In genomic region chr2:156254637-156255067, GRCh38 we compare ENCODE assay signal across 7 cellular contexts.
DNase-seq lines count a peak whose midpoint lies in the region; ATAC-seq and TF ChIP-seq lines count a peak whose summit lies in the region.
"Not testable (repeated sequence)": the region's sequence is repeated elsewhere in the genome, so short reads cannot be mapped to it uniquely, and the experiment has no call there.

No MANE protein-coding gene starts in this region.

- H3K9me3 ChIP-seq in HCT116 (ENCODE audit: control insufficient read depth in 1 of 2, insufficient read depth in 1 of 2, low read depth in 1 of 2, low read length in 2 of 2); prostate gland: not testable (repeated sequence)

- peaks cover 27% of the 10 kb centered on the region for H3K79me2 ChIP-seq in HCT116 (ENCODE audit: insufficient read depth, low read length)

- not testable (repeated sequence) for TF ChIP-seq RAD21 in HCT116 (IDR thresholded peaks at IDR 0.05; ENCODE audit: low read depth)

- not testable (repeated sequence) for H3K36me3 ChIP-seq in HCT116 (ENCODE audit: control insufficient read depth in 1 of 2, insufficient read depth in 2 of 2, low read length in 2 of 2); kidney epithelial cell (ENCODE audit: control insufficient read depth, insufficient read depth, low read length); prostate gland

- peak overlapping the region; percentile 65 for H3K9ac ChIP-seq in HCT116 (ENCODE audit: low read length)

- H3K4me2 ChIP-seq in HCT116 (ENCODE audit: low read length), result peak overlapping the region; percentile 75

- CTCF ChIA-PET in HCT116 (lab: Charles Lee), result not testable (repeated sequence)

- H3K4me1 ChIP-seq in HCT116 (ENCODE audit: control insufficient read depth in 1 of 2, insufficient read depth in 2 of 2, low read length in 2 of 2); prostate gland (replicated peaks): not testable (repeated sequence)

- H3K4me3 Mint-ChIP-seq in activated naive CD8-positive, alpha-beta T cell treated with anti-CD3 and anti-CD28 coated beads, Interleukin-2, amount 50 U/mL, for 24 hours, result peak overlapping the region; percentile 78

- WGBS in prostate gland, result 54% methylated on average over 26 of the region's 27 CpGs

- not testable (repeated sequence) for H3K4me1 Mint-ChIP-seq in activated naive CD8-positive, alpha-beta T cell treated with anti-CD3 and anti-CD28 coated beads, Interleukin-2, amount 50 U/mL, for 24 hours

- H2AFZ ChIP-seq in HCT116 (ENCODE audit: low read depth, low read length, poor library complexity, severe bottlenecking), result not testable (repeated sequence)

- H3K9me3 Mint-ChIP-seq in activated naive CD8-positive, alpha-beta T cell treated with anti-CD3 and anti-CD28 coated beads, Interleukin-2, amount 50 U/mL, for 24 hours, result not testable (repeated sequence)

- not testable (repeated sequence) for H3K36me3 Mint-ChIP-seq in activated naive CD8-positive, alpha-beta T cell treated with anti-CD3 and anti-CD28 coated beads, Interleukin-2, amount 50 U/mL, for 24 hours (ENCODE audit: low read depth)

- not testable (repeated sequence) for TF ChIP-seq CTCF in HCT116 (IDR thresholded peaks at IDR 0.05 in 2 of 3, conservative IDR thresholded peaks at IDR 0.05 in 1 of 3; ENCODE audit: borderline replicate concordance in 1 of 3, insufficient read depth in 1 of 3, low read depth in 2 of 3, low read length in 2 of 3); VCaP (conservative IDR thresholded peaks at IDR 0.05); epithelial cell of esophagus (IDR thresholded peaks at IDR 0.05; ENCODE audit: insufficient read depth, low read depth, low read length, missing control alignments); kidney epithelial cell (IDR thresholded peaks at IDR 0.05; ENCODE audit: insufficient read depth, low read length, poor library complexity, severe bottlenecking); prostate gland (IDR thresholded peaks at IDR 0.05)

- H3K27me3 ChIP-seq in HCT116 (ENCODE audit: insufficient read depth, low read length); kidney epithelial cell (ENCODE audit: control insufficient read depth, insufficient read depth, low read length); prostate gland (replicated peaks; ENCODE audit: insufficient read depth): not testable (repeated sequence)

- TF ChIP-seq POLR2A in HCT116 (IDR thresholded peaks at IDR 0.05; ENCODE audit: borderline replicate concordance, extremely low read depth, insufficient read depth, insufficient read length); prostate gland (IDR thresholded peaks at IDR 0.05): not testable (repeated sequence)

- POLR2A ChIA-PET in HCT116 (lab: Charles Lee), result not testable (repeated sequence)

- BruUV-seq in HCT116 (replicated peaks; lab: Mats Ljungman, UMichigan), result not testable (repeated sequence)

- DNase-seq in HCT116 (ENCODE audit: low read depth, low spot score); activated naive CD8-positive, alpha-beta T cell treated with anti-CD3 and anti-CD28 coated beads, Interleukin-2, amount 50 U/mL, for 24 hours; epithelial cell of esophagus (ENCODE audit: low read depth); kidney epithelial cell (ENCODE audit: low read depth); prostate gland (ENCODE audit: low spot score): not testable (repeated sequence)
- DNase-seq in NCI-H510A (lab: John Stamatoyannopoulos, UW), result peak; percentile 31

- RAD21 ChIA-PET in HCT116 (lab: Charles Lee; ENCODE audit: low non-redundant PET in 1 of 2, low total read pairs in 2 of 2, uncharacterized antibody in 2 of 2, unreplicated experiment in 2 of 2), result not testable (repeated sequence)

- H3K27ac Mint-ChIP-seq in activated naive CD8-positive, alpha-beta T cell treated with anti-CD3 and anti-CD28 coated beads, Interleukin-2, amount 50 U/mL, for 24 hours, result peak overlapping the region; percentile 49

- H3K27ac ChIP-seq in HCT116 (ENCODE audit: low read depth, low read length), result peak overlapping the region; percentile 66
- H3K27ac ChIP-seq in VCaP, result peak overlapping the region; percentile 90
- H3K27ac ChIP-seq in prostate gland, result not testable (repeated sequence)

- intact Hi-C loops in HCT116 (cut with micrococcal nuclease); prostate gland (cut with DNase I): not testable (repeated sequence)

- not testable (repeated sequence) for H4K20me1 ChIP-seq in HCT116 (ENCODE audit: insufficient read depth)

- H3K9me2 ChIP-seq in HCT116 (ENCODE audit: insufficient read depth), result not testable (repeated sequence)

- peak overlapping the region; percentile 55 to 62 for H3K4me3 ChIP-seq in HCT116 (replicated peaks in 1 of 2; ENCODE audit: low read depth in 1 of 2, low read length in 2 of 2)
- peak overlapping the region; percentile 11 for H3K4me3 ChIP-seq in epithelial cell of esophagus (ENCODE audit: low read length)
- peak overlapping the region; percentile 34 for H3K4me3 ChIP-seq in kidney epithelial cell (ENCODE audit: low read depth, low read length)
- peak overlapping the region; percentile 10 to 13 for H3K4me3 ChIP-seq in prostate gland

- not testable (repeated sequence) for H3K27me3 Mint-ChIP-seq in activated naive CD8-positive, alpha-beta T cell treated with anti-CD3 and anti-CD28 coated beads, Interleukin-2, amount 50 U/mL, for 24 hours

- ATAC-seq in HCT116; activated naive CD8-positive, alpha-beta T cell treated with anti-CD3 and anti-CD28 coated beads, Interleukin-2, amount 50 U/mL, for 24 hours: not testable (repeated sequence)

TF ChIP-seq in HCT116, 20 proteins besides CTCF, POLR2A, EP300 and RAD21:
- peak; percentile 32; the same call in 1 of the 2 replicates for TF ChIP-seq POLR2AphosphoS5 (IDR thresholded peaks at IDR 0.05; ENCODE audit: low read depth, low read length)
